ENCODE assay signal across 9 cellular contexts in the genomic region with DNA sequence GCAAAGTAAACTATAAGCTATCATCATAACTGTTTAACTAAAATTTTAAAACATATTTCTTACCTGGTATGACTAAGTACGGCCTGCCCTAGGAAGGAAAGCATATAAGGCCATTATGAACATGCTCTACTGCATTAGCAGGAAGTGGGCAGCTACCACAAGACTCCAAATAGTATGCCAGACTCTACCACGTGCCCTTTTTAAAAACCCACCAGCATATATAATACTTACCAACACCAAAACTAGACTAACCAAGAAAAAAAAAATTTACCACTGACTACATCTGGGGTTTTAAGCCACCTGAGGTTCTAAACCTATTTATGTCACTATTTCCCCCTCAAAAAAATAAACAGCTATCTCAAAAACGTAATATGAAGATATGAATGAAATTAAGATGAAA. TPM values are rescaled to one million over a fixed set of nuclear protein-coding genes. Genes with fewer than 3 reads are reported as not detected.
A peak's percentile ranks its signal among the peaks of the same experiment; 100 is the strongest.
DNase-seq lines count a peak whose midpoint lies in the region; ATAC-seq and TF ChIP-seq lines count a peak whose summit lies in the region.
"Had no signal": no experiment of that assay in that cellular context is flagged by ENCODE, and none has a peak within 500 bp of the region (broad histone marks: within the 10 kb centered on the region; RNA-seq: fewer than 3 reads in every experiment).

No MANE protein-coding gene starts in this region.

- peaks cover 28% of the 10 kb centered on the region for H3K36me3 Mint-ChIP-seq in activated T-cell treated with anti-CD3 and anti-CD28 coated beads, Interleukin-2, amount 50 U/mL, for 4 hours (ENCODE audit: insufficient read depth)

- WGBS in right cardiac atrium: 75% methylated on average over 3 of the region's 3 CpGs
- 84 to 86% methylated on average over 3 of the region's 3 CpGs for WGBS in testis, 2 donors

- intact Hi-C loops in right cardiac atrium (cut with DNase I) (no loop called here), testis (cut with DNase I; ENCODE audit: low total_unique reads) (no loop called here)

- H3K9me3 ChIP-seq in right cardiac atrium (ENCODE audit: control insufficient read depth, low read length) (no peaks in the 10 kb centered on the region), testis (no peaks in the 10 kb centered on the region)

- TF ChIP-seq CTCF in GM10266 (IDR thresholded peaks at IDR 0.05; ENCODE audit: control insufficient read depth, insufficient read depth, low read depth, missing control alignments) (no peak), testis (IDR thresholded peaks at IDR 0.05) (no peak)

- peak overlapping the region; percentile 46 for H3K4me3 Mint-ChIP-seq in activated T-cell treated with anti-CD3 and anti-CD28 coated beads, Interleukin-2, amount 50 U/mL, for 4 hours

- no peaks in the 10 kb centered on the region for H3K36me3 ChIP-seq in testis (ENCODE audit: low read depth, missing control alignments)

- H3K27ac ChIP-seq in right cardiac atrium (ENCODE audit: low read length) (no peak overlapping the region), testis (no peak overlapping the region)

- peaks cover 68% of the 10 kb centered on the region for H3K4me1 Mint-ChIP-seq in activated T-cell treated with anti-CD3 and anti-CD28 coated beads, Interleukin-2, amount 50 U/mL, for 4 hours (ENCODE audit: low read depth)

- H3K27me3 ChIP-seq in right cardiac atrium (ENCODE audit: control insufficient read depth, insufficient read depth) (no peaks in the 10 kb centered on the region), testis (no peaks in the 10 kb centered on the region)

- H3K9me3 Mint-ChIP-seq in activated T-cell treated with anti-CD3 and anti-CD28 coated beads, Interleukin-2, amount 50 U/mL, for 4 hours: no peaks in the 10 kb centered on the region

- no peaks in the 10 kb centered on the region for H3K27me3 Mint-ChIP-seq in activated T-cell treated with anti-CD3 and anti-CD28 coated beads, Interleukin-2, amount 50 U/mL, for 4 hours (ENCODE audit: low read depth)

- H3K4me3 ChIP-seq in right cardiac atrium (ENCODE audit: low read length) (no peak overlapping the region), testis (no peak overlapping the region)

- DNase-seq in GM10266 (ENCODE audit: extremely low spot score) (peak; percentile 50), right cardiac atrium (no peak), HuH-7 (ENCODE audit: low spot score) (no peak), testis (no peak)
- DNase-seq in activated T-cell treated with anti-CD3 and anti-CD28 coated beads, Interleukin-2, amount 50 U/mL, for 4 hours: peak; percentile 25
- peak; percentile 6 to 83 (median 62) for DNase-seq in stimulated activated naive CD4-positive, alpha-beta T cell (lab: John Stamatoyannopoulos, UW)

- H3K4me1 ChIP-seq in right cardiac atrium (ENCODE audit: control insufficient read depth, insufficient read depth, low read length) (peaks cover 16% of the 10 kb centered on the region), testis (peaks cover 5% of the 10 kb centered on the region)

- TF ChIP-seq POLR2A in testis (IDR thresholded peaks at IDR 0.05): no peak

- ATAC-seq in GM21390 (IDR thresholded peaks at IDR 0.05; ENCODE audit: unreplicated experiment): peak; percentile 96
- ATAC-seq in HG03575 (IDR thresholded peaks at IDR 0.05; ENCODE audit: extremely low read depth, insufficient number of reproducible peaks, low FRiP score, unreplicated experiment): peak; percentile 87
- ATAC-seq in activated T-cell treated with anti-CD3 and anti-CD28 coated beads, Interleukin-2, amount 50 U/mL, for 4 hours: peak; percentile 94
- no peak for ATAC-seq in right cardiac atrium
- ATAC-seq: HCT116 had no signal

RNA-seq across cellular contexts. Expression of a gene that starts 30.1 kb away (rescaled TPM):
- total RNA-seq in activated T-cell treated with anti-CD3 and anti-CD28 coated beads, Interleukin-2, amount 50 U/mL, for 4 hours: 10 to 100 TPM; 68.4 to 80.3 (median 75.7) TPM
- total RNA-seq in right cardiac atrium (100 to 1,000 TPM in 3 of 4 donors, 10 to 100 TPM in 1; 92.4 to 108 (median 104) TPM), testis (10 to 100 TPM; 50.6 to 54.6 TPM)
- polyA plus RNA-seq in right cardiac atrium (29.0 TPM), testis (ENCODE audit: insufficient read depth, low read depth, low replicate concordance) (112 TPM)

Comparison
In these comparisons a context has a peak if more than half of its experiments do, and no peak if none do; other contexts are left out.
1. DNase-seq: peak in GM10266 (single experiment), activated T-cell treated with anti-CD3 and anti-CD28 coated beads, Interleukin-2, amount 50 U/mL, for 4 hours (single experiment) and stimulated activated naive CD4-positive, alpha-beta T cell (6 of 6); none in right cardiac atrium (0 of 3), HuH-7 (single experiment) and testis (single experiment).
2. ATAC-seq: peak in GM21390 (single experiment), HG03575 (single experiment) and activated T-cell treated with anti-CD3 and anti-CD28 coated beads, Interleukin-2, amount 50 U/mL, for 4 hours (2 of 2); none in right cardiac atrium (0 of 2).